Comparison of ENCODE assay signal across 23 cellular contexts in the genomic region with DNA sequence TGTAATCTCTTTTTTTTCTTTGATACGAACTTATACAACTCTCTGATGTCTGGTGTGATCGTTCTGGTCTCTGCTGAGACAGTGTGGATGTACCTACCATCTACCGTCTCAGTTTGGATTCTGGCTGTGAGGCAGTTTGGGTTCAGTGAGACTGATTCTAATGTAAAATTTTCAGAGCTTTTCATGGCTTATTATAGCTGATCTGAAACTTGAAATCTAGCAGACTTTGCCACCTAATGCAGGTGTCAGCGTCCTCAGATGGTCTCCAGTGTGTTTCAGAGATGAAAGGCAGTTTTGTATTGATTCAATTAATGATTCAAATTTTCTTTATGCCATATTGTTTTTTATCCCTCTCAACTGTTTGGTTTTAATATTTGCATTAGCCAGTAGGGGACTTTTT. TPM values are rescaled to one million over a fixed set of nuclear protein-coding genes. Genes with fewer than 3 reads are reported as not detected.
"Had no signal": no experiment of that assay in that cellular context is flagged by ENCODE, and none has a peak within 500 bp of the region (broad histone marks: within the 10 kb centered on the region; RNA-seq: fewer than 3 reads in every experiment).

No MANE protein-coding gene starts in this region.

- ATAC-seq: natural killer cell treated with Interleukin-12 subunit alpha and Interleukin-12 subunit beta and Interleukin-15 and Interleukin-18, amount 100 ng/mL, for 72 hours had no signal

- H3K27ac Mint-ChIP-seq: natural killer cell treated with Interleukin-12 subunit alpha and Interleukin-12 subunit beta and Interleukin-15 and Interleukin-18, amount 100 ng/mL, for 72 hours; progenitor cell of endocrine pancreas; stimulated activated naive CD8-positive, alpha-beta T cell treated with anti-CD3 and anti-CD28 coated beads, Interleukin-15, Interleukin-2, amounts not matched to agents 100 ng/mL and 50 ng/mL, for 24 hours had no signal

- H3K27me3 ChIP-seq: ovary, right atrium auricular region, right lobe of liver, suprapubic skin, tibial artery, uterus had no signal

- H3K4me3 ChIP-seq: left ventricle myocardium inferior, lung, mucosa of descending colon, ovary, right atrium auricular region, right lobe of liver, smooth muscle cell, suprapubic skin, thoracic aorta, tibial artery, uterus had no signal

- H3K4me3 Mint-ChIP-seq: naive thymus-derived CD4-positive, alpha-beta T cell; natural killer cell treated with Interleukin-12 subunit alpha and Interleukin-12 subunit beta and Interleukin-15 and Interleukin-18, amount 100 ng/mL, for 72 hours; stimulated activated naive CD8-positive, alpha-beta T cell treated with anti-CD3 and anti-CD28 coated beads, Interleukin-15, Interleukin-2, amounts not matched to agents 100 ng/mL and 50 ng/mL, for 24 hours had no signal

- H3K27me3 Mint-ChIP-seq: progenitor cell of endocrine pancreas; stimulated activated naive CD8-positive, alpha-beta T cell treated with anti-CD3 and anti-CD28 coated beads, Interleukin-15, Interleukin-2, amounts not matched to agents 100 ng/mL and 50 ng/mL, for 24 hours had no signal

- H3K9me3 Mint-ChIP-seq: naive thymus-derived CD4-positive, alpha-beta T cell; natural killer cell treated with Interleukin-12 subunit alpha and Interleukin-12 subunit beta and Interleukin-15 and Interleukin-18, amount 100 ng/mL, for 72 hours; stimulated activated naive CD8-positive, alpha-beta T cell treated with anti-CD3 and anti-CD28 coated beads, Interleukin-15, Interleukin-2, amounts not matched to agents 100 ng/mL and 50 ng/mL, for 24 hours had no signal

- H3K36me3 ChIP-seq: ovary, right atrium auricular region, right lobe of liver, thoracic aorta, tibial artery, uterus had no signal

- DNase-seq: hippocampal formation; left ventricle myocardium inferior; midbrain; mucosa of descending colon; naive thymus-derived CD4-positive, alpha-beta T cell; ovary; right lobe of liver; stimulated activated CD4-positive, alpha-beta T cell treated with anti-CD3 and anti-CD28 coated beads, Interleukin-1b, Interleukin-23, amount 100 ng/mL, for 48 hours; stimulated activated CD4-positive, alpha-beta T cell treated with anti-CD3 and anti-CD28 coated beads, Interleukin-2, amount 100 ng/mL, for 48 hours; stimulated activated CD4-positive, alpha-beta T cell treated with anti-CD3 and anti-CD28 coated beads, Interleukin-4, amount 100 ng/mL, for 4 hours; stimulated activated CD8-positive, alpha-beta memory T cell treated with anti-CD3 and anti-CD28 coated beads, Interleukin-4, amount 100 ng/mL, for 48 hours; tibial artery; uterus had no signal

- H3K4me2 ChIP-seq: smooth muscle cell had no signal

- H3K9me3 ChIP-seq: left ventricle myocardium inferior, mucosa of descending colon, ovary, right atrium auricular region, right lobe of liver, suprapubic skin, thoracic aorta, tibial artery, uterus had no signal

- FAIRE-seq: keratinocyte had no signal

- H3K4me1 ChIP-seq: tibial artery, uterus had no signal

- H3K27ac ChIP-seq: left ventricle myocardium inferior, ovary, right atrium auricular region, right lobe of liver, suprapubic skin, thoracic aorta, tibial artery, uterus had no signal

- H3K36me3 Mint-ChIP-seq: natural killer cell treated with Interleukin-12 subunit alpha and Interleukin-12 subunit beta and Interleukin-15 and Interleukin-18, amount 100 ng/mL, for 72 hours had no signal

RNA-seq across cellular contexts. Expression of gene PPFIBP2, which starts 35.9 kb away (rescaled TPM):
- polyA plus RNA-seq: neural cell had no signal
